1 cellular context compared by ENCODE assay signal in genomic region chr21:45876381-45877159, GRCh38.
TF ChIP-seq lines count a peak whose summit lies in the region.

No MANE protein-coding gene starts in this region.

TF ChIP-seq in GM23338, 12 proteins besides CTCF, POLR2A, EP300 and RAD21 (continued from another document):
- TF ChIP-seq ZNF462 (CRISPR knock-in tag; IDR thresholded peaks at IDR 0.05), result no peak
- TF ChIP-seq NANOG (IDR thresholded peaks at IDR 0.05; ENCODE audit: borderline replicate concordance), result no peak
- no peak for TF ChIP-seq ZNF114 (CRISPR knock-in tag; IDR thresholded peaks at IDR 0.05)
- no peak for TF ChIP-seq EZH2 (IDR thresholded peaks at IDR 0.05; ENCODE audit: low read depth, unreplicated experiment)
- TF ChIP-seq JUNB (IDR thresholded peaks at IDR 0.05; ENCODE audit: unreplicated experiment), result no peak
- TF ChIP-seq REST (IDR thresholded peaks at IDR 0.05; ENCODE audit: unreplicated experiment), result no peak
- TF ChIP-seq POLR2AphosphoS5 (IDR thresholded peaks at IDR 0.05; ENCODE audit: low read depth), result no peak
- TF ChIP-seq ZNF331 (CRISPR knock-in tag; IDR thresholded peaks at IDR 0.05; ENCODE audit: low read depth), result no peak
- TF ChIP-seq ETS1 (IDR thresholded peaks at IDR 0.05), result no peak
- TF ChIP-seq CREB1 (CRISPR knock-in tag; IDR thresholded peaks at IDR 0.05; ENCODE audit: low read depth), result no peak
